1 cellular context compared by ENCODE assay signal in the genomic region with DNA sequence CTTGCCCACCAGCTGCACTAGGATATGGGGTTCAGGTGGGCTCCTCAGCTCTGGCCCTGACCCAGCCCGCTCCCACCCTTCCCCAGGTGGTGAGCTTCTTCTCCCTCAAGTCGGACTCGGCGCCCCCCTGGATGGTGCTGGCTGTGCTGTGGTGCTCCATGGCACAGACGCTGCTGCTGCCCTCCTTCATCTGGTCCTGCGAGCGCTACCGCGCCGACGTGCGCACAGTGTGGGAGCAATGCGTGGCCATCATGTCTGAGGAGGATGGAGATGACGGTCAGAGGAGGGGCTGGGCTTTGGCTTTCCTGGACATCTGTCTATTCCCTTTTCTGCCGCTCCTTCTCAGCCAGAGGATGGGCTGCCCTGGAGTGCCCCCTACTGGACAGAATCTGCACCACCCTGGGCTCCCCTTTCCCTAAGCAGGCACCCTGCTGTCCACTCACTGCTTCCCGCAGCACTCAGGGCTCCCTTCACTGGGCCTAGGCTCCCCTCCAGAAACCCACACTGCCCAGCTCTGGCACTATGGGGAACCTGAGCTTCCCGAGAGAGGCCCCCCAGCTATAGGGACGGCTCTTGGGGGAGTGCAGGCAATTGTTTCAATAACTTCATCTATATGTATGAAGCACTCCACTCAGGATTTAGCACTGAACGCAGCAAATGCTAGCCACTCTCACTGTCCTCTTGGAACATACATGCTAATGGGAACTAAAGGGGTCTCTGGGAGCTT.
TF ChIP-seq lines count a peak whose summit lies in the region.

No MANE protein-coding gene starts in this region.

TF ChIP-seq in liver, 16 proteins besides CTCF, POLR2A, EP300 and RAD21 (continued from another document):
- TF ChIP-seq, protein P1, sequence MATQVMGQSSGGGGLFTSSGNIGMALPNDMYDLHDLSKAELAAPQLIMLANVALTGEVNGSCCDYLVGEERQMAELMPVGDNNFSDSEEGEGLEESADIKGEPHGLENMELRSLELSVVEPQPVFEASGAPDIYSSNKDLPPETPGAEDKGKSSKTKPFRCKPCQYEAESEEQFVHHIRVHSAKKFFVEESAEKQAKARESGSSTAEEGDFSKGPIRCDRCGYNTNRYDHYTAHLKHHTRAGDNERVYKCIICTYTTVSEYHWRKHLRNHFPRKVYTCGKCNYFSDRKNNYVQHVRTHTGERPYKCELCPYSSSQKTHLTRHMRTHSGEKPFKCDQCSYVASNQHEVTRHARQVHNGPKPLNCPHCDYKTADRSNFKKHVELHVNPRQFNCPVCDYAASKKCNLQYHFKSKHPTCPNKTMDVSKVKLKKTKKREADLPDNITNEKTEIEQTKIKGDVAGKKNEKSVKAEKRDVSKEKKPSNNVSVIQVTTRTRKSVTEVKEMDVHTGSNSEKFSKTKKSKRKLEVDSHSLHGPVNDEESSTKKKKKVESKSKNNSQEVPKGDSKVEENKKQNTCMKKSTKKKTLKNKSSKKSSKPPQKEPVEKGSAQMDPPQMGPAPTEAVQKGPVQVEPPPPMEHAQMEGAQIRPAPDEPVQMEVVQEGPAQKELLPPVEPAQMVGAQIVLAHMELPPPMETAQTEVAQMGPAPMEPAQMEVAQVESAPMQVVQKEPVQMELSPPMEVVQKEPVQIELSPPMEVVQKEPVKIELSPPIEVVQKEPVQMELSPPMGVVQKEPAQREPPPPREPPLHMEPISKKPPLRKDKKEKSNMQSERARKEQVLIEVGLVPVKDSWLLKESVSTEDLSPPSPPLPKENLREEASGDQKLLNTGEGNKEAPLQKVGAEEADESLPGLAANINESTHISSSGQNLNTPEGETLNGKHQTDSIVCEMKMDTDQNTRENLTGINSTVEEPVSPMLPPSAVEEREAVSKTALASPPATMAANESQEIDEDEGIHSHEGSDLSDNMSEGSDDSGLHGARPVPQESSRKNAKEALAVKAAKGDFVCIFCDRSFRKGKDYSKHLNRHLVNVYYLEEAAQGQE (IDR thresholded peaks at IDR 0.05), result peak; percentile 33
- no peak for TF ChIP-seq FOXA2 (IDR thresholded peaks at IDR 0.05)
